Comparison of ENCODE assay signal across 14 cellular contexts in the genomic region with DNA sequence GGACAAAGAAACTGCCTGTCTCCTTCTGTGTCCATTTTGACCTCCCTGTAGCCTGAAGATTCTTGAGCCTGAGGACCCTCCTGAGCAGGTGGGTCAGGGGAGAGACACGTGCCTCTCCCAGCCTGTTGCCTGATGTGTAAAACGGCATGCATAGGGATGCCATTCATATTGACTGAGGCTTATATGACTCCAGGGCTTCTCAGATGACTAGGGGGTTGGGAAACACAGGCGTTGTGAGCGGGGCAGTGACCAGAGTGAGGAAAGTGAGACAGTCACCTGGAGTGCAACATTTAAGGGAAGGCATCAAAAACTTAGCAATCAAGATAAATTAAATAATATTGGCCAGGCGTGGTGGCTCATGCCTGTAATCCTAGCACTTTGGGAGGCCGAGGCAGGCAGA.
"Had no signal": no experiment of that assay in that cellular context is flagged by ENCODE, and none has a peak within 500 bp of the region (broad histone marks: within the 10 kb centered on the region; RNA-seq: fewer than 3 reads in every experiment).

No MANE protein-coding gene starts in this region.

- H3K36me3 ChIP-seq: esophagus squamous epithelium, ovary, suprapubic skin, upper lobe of right lung had no signal

- H3K27ac Mint-ChIP-seq: activated B cell treated with CpG ODN at 0.5 μM for 24 hours; activated naive CD4-positive, alpha-beta T cell treated with anti-CD3 and anti-CD28 coated beads, Interleukin-2, amount 50 U/mL, for 24 hours; natural killer cell treated with Interleukin-12 subunit alpha and Interleukin-12 subunit beta and Interleukin-15 and Interleukin-18, amount 100 ng/mL, for 72 hours; T-helper 1 cell treated with Interleukin-12 subunit alpha and Interleukin-12 subunit beta and Interleukin-4 antibody, amounts not matched to agents 30 μg/mL and 1 μg/mL, for 36 hours had no signal

- H3K9me3 ChIP-seq: esophagus squamous epithelium, ovary, suprapubic skin, upper lobe of right lung had no signal

- ATAC-seq: foreskin keratinocyte; left colon; natural killer cell treated with Interleukin-12 subunit alpha and Interleukin-12 subunit beta and Interleukin-15 and Interleukin-18, amount 100 ng/mL, for 72 hours; stimulated activated naive CD8-positive, alpha-beta T cell treated with anti-CD3 and anti-CD28 coated beads, Interleukin-15, Interleukin-2, amounts not matched to agents 100 U/mL and 50 U/mL, for 24 hours; upper lobe of right lung had no signal

- H3K27ac ChIP-seq: esophagus squamous epithelium, foreskin keratinocyte, ovary, suprapubic skin, upper lobe of right lung had no signal

- H3K4me3 ChIP-seq: esophagus squamous epithelium, ovary, suprapubic skin, upper lobe of right lung had no signal

- H3K27me3 Mint-ChIP-seq: activated naive CD4-positive, alpha-beta T cell treated with anti-CD3 and anti-CD28 coated beads, Interleukin-2, amount 50 U/mL, for 24 hours had no signal

- DNase-seq: activated B cell treated with CpG ODN at 0.5 μM for 24 hours; activated CD4-positive, alpha-beta T cell treated with anti-CD3 and anti-CD28 coated beads, Interleukin-2, amount 50 U/mL, for 1 hour; esophagus squamous epithelium; foreskin keratinocyte; left colon; ovary; stimulated activated CD4-positive, alpha-beta T cell treated with anti-CD3 and anti-CD28 coated beads, Interleukin-12 subunit alpha, Interleukin-12 subunit beta, amount 100 ng/mL, for 4 hours; stimulated activated CD4-positive, alpha-beta T cell treated with anti-CD3 and anti-CD28 coated beads, Interleukin-2, amount 100 ng/mL, for 48 hours; stimulated activated naive CD8-positive, alpha-beta T cell treated with anti-CD3 and anti-CD28 coated beads, Interleukin-15, Interleukin-2, amounts not matched to agents 100 U/mL and 50 U/mL, for 24 hours; upper lobe of right lung had no signal

- H3K27me3 ChIP-seq: esophagus squamous epithelium, ovary, suprapubic skin, upper lobe of right lung had no signal

- H3K4me3 Mint-ChIP-seq: activated B cell treated with CpG ODN at 0.5 μM for 24 hours; activated naive CD4-positive, alpha-beta T cell treated with anti-CD3 and anti-CD28 coated beads, Interleukin-2, amount 50 U/mL, for 24 hours; natural killer cell treated with Interleukin-12 subunit alpha and Interleukin-12 subunit beta and Interleukin-15 and Interleukin-18, amount 100 ng/mL, for 72 hours; T-helper 1 cell treated with Interleukin-12 subunit alpha and Interleukin-12 subunit beta and Interleukin-4 antibody, amounts not matched to agents 30 μg/mL and 1 μg/mL, for 36 hours had no signal

- H3K9me3 Mint-ChIP-seq: activated B cell treated with CpG ODN at 0.5 μM for 24 hours; activated naive CD4-positive, alpha-beta T cell treated with anti-CD3 and anti-CD28 coated beads, Interleukin-2, amount 50 U/mL, for 24 hours; natural killer cell treated with Interleukin-12 subunit alpha and Interleukin-12 subunit beta and Interleukin-15 and Interleukin-18, amount 100 ng/mL, for 72 hours; T-helper 1 cell treated with Interleukin-12 subunit alpha and Interleukin-12 subunit beta and Interleukin-4 antibody, amounts not matched to agents 30 μg/mL and 1 μg/mL, for 36 hours had no signal

- H3K36me3 Mint-ChIP-seq: activated naive CD4-positive, alpha-beta T cell treated with anti-CD3 and anti-CD28 coated beads, Interleukin-2, amount 50 U/mL, for 24 hours; natural killer cell treated with Interleukin-12 subunit alpha and Interleukin-12 subunit beta and Interleukin-15 and Interleukin-18, amount 100 ng/mL, for 72 hours had no signal
